Comparison of ENCODE assay signal across 1 cellular context in genomic region chr10:97412891-97413304, GRCh38.
TF ChIP-seq lines count a peak whose summit lies in the region.

No MANE protein-coding gene starts in this region.

TF ChIP-seq in K562, 482 proteins besides CTCF, POLR2A, EP300 and RAD21:
- TF ChIP-seq GATAD2A (IDR thresholded peaks at IDR 0.05) (no peak), MAX (CRISPR knock-in tag; IDR thresholded peaks at IDR 0.05) (0 out of 2 replicates have a peak, but pooled peaks have one; percentile 11), PRDM10 (IDR thresholded peaks at IDR 0.05; ENCODE audit: partially characterized antibody) (no peak), ETV1 (tag; conservative IDR thresholded peaks at IDR 0.05; ENCODE audit: low read depth) (no peak), ELF2 (CRISPR knock-in tag; IDR thresholded peaks at IDR 0.05) (no peak), MLLT1 (IDR thresholded peaks at IDR 0.05) (0 out of 4 replicates have a peak, but pooled peaks of 1 of the 2 experiments have one; percentile 51), MTF1 (CRISPR knock-in tag; IDR thresholded peaks at IDR 0.05; ENCODE audit: borderline replicate concordance) (no peak), PREB (CRISPR knock-in tag; IDR thresholded peaks at IDR 0.05) (no peak), HMGN3 (IDR thresholded peaks at IDR 0.05; ENCODE audit: borderline replicate concordance, extremely low read depth, insufficient read length, low read depth, low read length) (no peak), ZBTB34 (CRISPR knock-in tag; IDR thresholded peaks at IDR 0.05) (no peak), HNRNPH1 (optimal IDR thresholded peaks at IDR 0.05; ENCODE audit: low read depth, low read length) (no peak), DIDO1 (tag; IDR thresholded peaks at IDR 0.05; ENCODE audit: low read depth) (no peak)
